ENCODE assay signal across 15 cellular contexts in the genomic region with DNA sequence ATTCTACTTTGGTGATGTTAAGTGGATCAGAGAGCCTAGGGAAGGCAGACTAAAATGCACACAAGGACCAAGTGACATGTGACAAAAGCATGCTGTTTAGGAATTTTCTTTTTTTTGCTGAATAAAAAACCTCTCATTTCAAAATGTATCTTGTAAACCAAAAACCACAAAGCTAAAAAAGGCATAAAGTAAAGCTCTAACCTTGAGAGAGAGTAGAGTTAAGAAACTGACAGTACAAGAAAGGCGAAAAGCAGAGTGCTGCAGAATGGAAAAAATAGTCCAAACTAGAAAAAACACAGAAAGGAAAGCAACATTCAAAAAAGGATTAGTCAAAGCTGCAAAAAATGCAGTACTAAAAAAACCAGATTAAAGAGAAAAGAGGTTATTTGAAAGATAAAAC.
DNase-seq lines count a peak whose midpoint lies in the region; ATAC-seq, FAIRE-seq and TF ChIP-seq lines count a peak whose summit lies in the region.
"Had no signal": no experiment of that assay in that cellular context is flagged by ENCODE, and none has a peak within 500 bp of the region (broad histone marks: within the 10 kb centered on the region; RNA-seq: fewer than 3 reads in every experiment).

No MANE protein-coding gene starts in this region.

- H2AK5ac ChIP-seq in H9 (ENCODE audit: insufficient read length, low read length), result no peak overlapping the region

- H3K4me1 ChIP-seq in H9 (ENCODE audit: insufficient read depth, low read length) (no peaks in the 10 kb centered on the region), upper lobe of right lung (peaks cover 12% of the 10 kb centered on the region)

- H3K4me2 ChIP-seq in H9 (ENCODE audit: insufficient read depth, insufficient read length, low read length), result no peak overlapping the region
- H3K4me2 ChIP-seq: hepatocyte, KMS-11 had no signal

- no peaks in the 10 kb centered on the region for H3K23me2 ChIP-seq in H9 (ENCODE audit: insufficient read length, low read depth, low read length, poor library complexity, severe bottlenecking)

- H3K79me1 ChIP-seq in H9 (ENCODE audit: insufficient read depth, low read depth, low read length, poor library complexity, severe bottlenecking), result no peaks in the 10 kb centered on the region

- peaks cover 43% of the 10 kb centered on the region for H3K36me3 ChIP-seq in upper lobe of right lung
- H3K36me3 ChIP-seq: ovary had no signal

- H3K27me3 ChIP-seq in H9 (ENCODE audit: insufficient read depth, low read length), result no peaks in the 10 kb centered on the region
- H3K27me3 ChIP-seq in upper lobe of right lung, result no peaks in the 10 kb centered on the region
- H3K27me3 ChIP-seq: hepatocyte, ovary had no signal

- ATAC-seq in natural killer cell, result peak; percentile 22 to 42 (median 36)
- ATAC-seq in HG02678 (IDR thresholded peaks at IDR 0.05; ENCODE audit: unreplicated experiment), result no peak
- no peak for ATAC-seq in upper lobe of right lung

- no peak overlapping the region for H3K18ac ChIP-seq in H9 (ENCODE audit: insufficient read length, low read depth, low read length)

- no CpG with 5 or more reads among the region's 1 CpG for WGBS in H9 (ENCODE audit: extremely low coverage, insufficient read length, low lambda C conversion rate)

- no peak for FAIRE-seq in D721Med (lab: Jason Lieb, UNC)

- intact Hi-C loops in activated T-helper 1 cell treated with anti-CD3 and anti-CD28 coated beads, Interleukin-12 subunit alpha, Interleukin-12 subunit beta, Interleukin-2, Interleukin-4 antibody, amounts not matched to agents 30 ng/mL and 10 ng/mL and 1 ng/mL, durations not matched to agents 14 hours and 24 hours and 36 hours (cut with micrococcal nuclease), result loop anchor here (5.0 to 10.0 kb wide), 2 partner anchors 75 to 322 kb away; partner anchors contain the start of gene EPS15
- intact Hi-C loops in natural killer cell (cut with micrococcal nuclease), result loop anchor here (5.0 kb wide), 1 partner anchor 75 kb away; the partner anchor contains the start of gene EPS15
- intact Hi-C loops in upper lobe of right lung (cut with DNase I), result no loop called here

- H3K4me3 Mint-ChIP-seq in H9, result no peak overlapping the region
- H3K4me3 Mint-ChIP-seq in activated T-helper 1 cell treated with anti-CD3 and anti-CD28 coated beads, Interleukin-12 subunit alpha, Interleukin-12 subunit beta, Interleukin-2, Interleukin-4 antibody, amounts not matched to agents 30 ng/mL and 10 ng/mL and 1 ng/mL, durations not matched to agents 14 hours and 24 hours and 36 hours, result no peak overlapping the region
- H3K4me3 Mint-ChIP-seq in natural killer cell, result peak overlapping the region; percentile 25
- H3K4me3 Mint-ChIP-seq: activated B cell treated with CpG ODN at 0.5 μM for 24 hours; activated naive CD4-positive, alpha-beta T cell treated with anti-CD3 and anti-CD28 coated beads, Interleukin-2, amount 50 U/mL, for 24 hours had no signal

- no peaks in the 10 kb centered on the region for H4K20me1 ChIP-seq in H9 (ENCODE audit: control insufficient read depth, insufficient read depth, insufficient read length)

- H3K9ac ChIP-seq in H9 (ENCODE audit: extremely low read depth, insufficient read length, low read length), result no peak overlapping the region
- H3K9ac ChIP-seq: KMS-11 had no signal

- H3K27me3 Mint-ChIP-seq in H9 (ENCODE audit: low read depth), result no peaks in the 10 kb centered on the region
- H3K27me3 Mint-ChIP-seq in activated T-helper 1 cell treated with anti-CD3 and anti-CD28 coated beads, Interleukin-12 subunit alpha, Interleukin-12 subunit beta, Interleukin-2, Interleukin-4 antibody, amounts not matched to agents 30 ng/mL and 10 ng/mL and 1 ng/mL, durations not matched to agents 14 hours and 24 hours and 36 hours (ENCODE audit: insufficient read depth), result no peaks in the 10 kb centered on the region
- no peaks in the 10 kb centered on the region for H3K27me3 Mint-ChIP-seq in natural killer cell (ENCODE audit: low read depth in 2 of 2)
- H3K27me3 Mint-ChIP-seq: activated B cell treated with CpG ODN at 0.5 μM for 24 hours; activated naive CD4-positive, alpha-beta T cell treated with anti-CD3 and anti-CD28 coated beads, Interleukin-2, amount 50 U/mL, for 24 hours had no signal

- no peak overlapping the region for H2AFZ ChIP-seq in H9 (ENCODE audit: low read length)
- H2AFZ ChIP-seq: hepatocyte had no signal

- H2BK120ac ChIP-seq in H9 (ENCODE audit: low read depth, low read length, poor library complexity, severe bottlenecking), result no peak overlapping the region

- no peak overlapping the region for H3K4ac ChIP-seq in H9 (ENCODE audit: low read depth, low read length)

- no peak overlapping the region for H3K56ac ChIP-seq in H9 (ENCODE audit: insufficient read length, low read depth, low read length)

- no peaks in the 10 kb centered on the region for H3K79me2 ChIP-seq in H9 (ENCODE audit: insufficient read depth, low read length)
- H3K79me2 ChIP-seq: hepatocyte had no signal

- no peak overlapping the region for H3T11ph ChIP-seq in H9 (ENCODE audit: low read length)

- no peak overlapping the region for H4K5ac ChIP-seq in H9 (ENCODE audit: insufficient read length, low read depth, low read length)

- H3K9me3 ChIP-seq in H9 (ENCODE audit: control insufficient read depth, low read depth, low read length), result no peaks in the 10 kb centered on the region
- H3K9me3 ChIP-seq in upper lobe of right lung, result no peaks in the 10 kb centered on the region
- H3K9me3 ChIP-seq: ovary had no signal

- no peak overlapping the region for H3K14ac ChIP-seq in H9 (ENCODE audit: insufficient read depth, low read length)

- TF ChIP-seq CTCF in H9 (conservative IDR thresholded peaks at IDR 0.05) (no peak), natural killer cell (IDR thresholded peaks at IDR 0.05) (no peak), D721Med (IDR thresholded peaks at IDR 0.05; ENCODE audit: insufficient read depth, missing control alignments) (no peak), upper lobe of right lung (IDR thresholded peaks at IDR 0.05) (no peak)

- no peak overlapping the region for H2BK12ac ChIP-seq in H9 (ENCODE audit: insufficient read length, low read depth, low read length)

- H4K8ac ChIP-seq in H9 (replicated peaks; ENCODE audit: insufficient read length, low read depth, low read length), result no peak overlapping the region

- no peak overlapping the region for H3K4me3 ChIP-seq in upper lobe of right lung
- H3K4me3 ChIP-seq: hepatocyte, ovary had no signal

- H4K91ac ChIP-seq in H9 (ENCODE audit: insufficient read length, low read depth, low read length), result no peak overlapping the region

- H3K23ac ChIP-seq in H9 (ENCODE audit: insufficient read length, low read depth, low read length), result no peak overlapping the region

- H2BK5ac ChIP-seq in H9 (ENCODE audit: insufficient read length, low read length), result no peak overlapping the region

- H3K9me3 Mint-ChIP-seq in H9, result no peaks in the 10 kb centered on the region
- no peaks in the 10 kb centered on the region for H3K9me3 Mint-ChIP-seq in activated T-helper 1 cell treated with anti-CD3 and anti-CD28 coated beads, Interleukin-12 subunit alpha, Interleukin-12 subunit beta, Interleukin-2, Interleukin-4 antibody, amounts not matched to agents 30 ng/mL and 10 ng/mL and 1 ng/mL, durations not matched to agents 14 hours and 24 hours and 36 hours
- H3K9me3 Mint-ChIP-seq in natural killer cell, result no peaks in the 10 kb centered on the region
- H3K9me3 Mint-ChIP-seq: activated B cell treated with CpG ODN at 0.5 μM for 24 hours; activated naive CD4-positive, alpha-beta T cell treated with anti-CD3 and anti-CD28 coated beads, Interleukin-2, amount 50 U/mL, for 24 hours had no signal

- peaks cover 0 to 17% (median 4%) of the 10 kb centered on the region in 3 experiments; a peak in 4 of 7 replicates for H3K36me3 Mint-ChIP-seq in H9 (ENCODE audit: insufficient read depth in 1 of 3, low read depth in 3 of 3)
- peaks cover 40% of the 10 kb centered on the region for H3K36me3 Mint-ChIP-seq in activated T-helper 1 cell treated with anti-CD3 and anti-CD28 coated beads, Interleukin-12 subunit alpha, Interleukin-12 subunit beta, Interleukin-2, Interleukin-4 antibody, amounts not matched to agents 30 ng/mL and 10 ng/mL and 1 ng/mL, durations not matched to agents 14 hours and 24 hours and 36 hours (ENCODE audit: low read depth)
- no peaks in the 10 kb centered on the region for H3K36me3 Mint-ChIP-seq in natural killer cell

- H3K4me1 Mint-ChIP-seq in H9 (no peaks in the 10 kb centered on the region), natural killer cell (peaks cover 23 to 32% of the 10 kb centered on the region in 2 donors)
- peaks cover 37% of the 10 kb centered on the region for H3K4me1 Mint-ChIP-seq in activated T-helper 1 cell treated with anti-CD3 and anti-CD28 coated beads, Interleukin-12 subunit alpha, Interleukin-12 subunit beta, Interleukin-2, Interleukin-4 antibody, amounts not matched to agents 30 ng/mL and 10 ng/mL and 1 ng/mL, durations not matched to agents 14 hours and 24 hours and 36 hours (ENCODE audit: low read depth)

- DNase-seq in GF-D8 (lab: John Stamatoyannopoulos, UW) (peak; percentile 6), H9 (no peak), natural killer cell (no peak), D721Med (ENCODE audit: insufficient read length, low spot score) (no peak), upper lobe of right lung (no peak)
- DNase-seq in activated T-helper 1 cell treated with anti-CD3 and anti-CD28 coated beads, Interleukin-12 subunit alpha, Interleukin-12 subunit beta, Interleukin-2, Interleukin-4 antibody, amounts not matched to agents 30 ng/mL and 10 ng/mL and 1 ng/mL, durations not matched to agents 14 hours and 24 hours and 36 hours (ENCODE audit: low spot score), result no peak
- DNase-seq: activated B cell treated with CpG ODN at 0.5 μM for 24 hours; activated CD8-positive, alpha-beta memory T cell treated with anti-CD3 and anti-CD28 coated beads, Interleukin-2, amount 50 U/mL, for 4 hours; NCI-H1436; ovary; stimulated activated CD4-positive, alpha-beta T cell treated with anti-CD3 and anti-CD28 coated beads, Interleukin-4, amount 100 ng/mL, for 4 hours had no signal

- no peak overlapping the region for H2BK20ac ChIP-seq in H9 (ENCODE audit: low read depth, low read length, poor library complexity, severe bottlenecking)

- H3K27ac Mint-ChIP-seq in H9 (peak overlapping the region in 2 of 3 experiments; percentile 21 to 31; a peak in 2 of 7 replicates), natural killer cell (peak overlapping the region; percentile 87 to 89)
- peak overlapping the region; percentile 37 for H3K27ac Mint-ChIP-seq in activated T-helper 1 cell treated with anti-CD3 and anti-CD28 coated beads, Interleukin-12 subunit alpha, Interleukin-12 subunit beta, Interleukin-2, Interleukin-4 antibody, amounts not matched to agents 30 ng/mL and 10 ng/mL and 1 ng/mL, durations not matched to agents 14 hours and 24 hours and 36 hours
- H3K27ac Mint-ChIP-seq: activated B cell treated with CpG ODN at 0.5 μM for 24 hours; activated naive CD4-positive, alpha-beta T cell treated with anti-CD3 and anti-CD28 coated beads, Interleukin-2, amount 50 U/mL, for 24 hours had no signal

- H2BK15ac ChIP-seq in H9 (ENCODE audit: low read depth, low read length), result no peak overlapping the region

- no peak overlapping the region for H3K27ac ChIP-seq in H9 (ENCODE audit: insufficient read length, low read depth, low read length)
- no peak overlapping the region for H3K27ac ChIP-seq in upper lobe of right lung
- H3K27ac ChIP-seq: hepatocyte, KMS-11, ovary had no signal

Comparison
In these comparisons a context has a peak if more than half of its experiments do, and no peak if none do; other contexts are left out.
1. H3K27ac Mint-ChIP-seq: peak in every context shown above with its lines; median percentile 88 in natural killer cell; 37 in activated T-helper 1 cell treated with anti-CD3 and anti-CD28 coated beads, Interleukin-12 subunit alpha, Interleukin-12 subunit beta, Interleukin-2, Interleukin-4 antibody, amounts not matched to agents 30 ng/mL and 10 ng/mL and 1 ng/mL, durations not matched to agents 14 hours and 24 hours and 36 hours; 26 in H9.
2. ATAC-seq: peak in natural killer cell (3 of 3); none in HG02678 (single experiment) and upper lobe of right lung (single experiment).